In the genomic region with DNA sequence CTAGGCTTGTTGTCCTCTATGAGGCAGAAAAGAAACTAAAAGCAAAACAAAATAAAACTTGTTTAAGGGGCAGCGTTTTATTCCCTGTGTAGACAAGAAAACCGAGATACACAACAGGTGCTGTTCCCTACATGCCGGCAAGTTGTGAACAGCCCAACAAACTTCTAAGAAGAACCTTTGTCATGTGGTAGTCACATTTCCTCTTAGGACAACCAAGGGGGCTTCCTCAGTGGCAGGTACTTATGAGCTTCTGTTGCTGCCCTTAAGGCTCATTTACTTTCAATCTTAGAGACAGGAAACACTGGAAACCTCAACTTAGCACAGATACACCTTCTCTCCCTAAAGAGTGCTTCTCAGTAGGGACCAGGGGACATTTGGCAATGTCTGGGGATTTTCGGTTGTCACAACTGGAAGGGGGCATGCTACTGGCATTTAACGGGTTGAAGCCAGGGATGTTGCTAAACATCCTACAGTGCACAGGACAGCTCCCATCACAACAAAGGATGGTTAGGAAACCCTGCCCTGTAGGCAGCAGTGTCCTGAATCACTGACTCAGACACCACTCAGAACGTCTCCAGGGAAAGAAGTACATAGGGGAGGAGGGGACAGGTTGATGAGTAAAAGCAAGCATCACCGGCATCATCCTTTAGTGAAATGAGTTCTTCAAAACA, we compare ENCODE assay signal across 11 cellular contexts.
DNase-seq lines count a peak whose midpoint lies in the region; ATAC-seq and TF ChIP-seq lines count a peak whose summit lies in the region.
"Had no signal": no experiment of that assay in that cellular context is flagged by ENCODE, and none has a peak within 500 bp of the region (broad histone marks: within the 10 kb centered on the region; RNA-seq: fewer than 3 reads in every experiment).

No MANE protein-coding gene starts in this region.

- H3K36me3 ChIP-seq in Loucy (ENCODE audit: insufficient read depth, low read length): no peaks in the 10 kb centered on the region
- H3K36me3 ChIP-seq: thoracic aorta had no signal

- H3K36me3 Mint-ChIP-seq in osteocyte (ENCODE audit: unreplicated experiment): no peaks in the 10 kb centered on the region

- H3K27ac Mint-ChIP-seq in osteocyte (ENCODE audit: unreplicated experiment): no peak overlapping the region
- H3K27ac Mint-ChIP-seq: progenitor cell of endocrine pancreas had no signal

- no peak overlapping the region for H3K27ac ChIP-seq in foreskin keratinocyte
- H3K27ac ChIP-seq: thoracic aorta had no signal

- H3K9me3 Mint-ChIP-seq in osteocyte (ENCODE audit: unreplicated experiment): peaks cover 3% of the 10 kb centered on the region

- no peaks in the 10 kb centered on the region for H3K9me2 ChIP-seq in Loucy (replicated peaks; ENCODE audit: low read depth, low read length)

- H3K4me1 ChIP-seq in Loucy (ENCODE audit: insufficient read depth, low read length, poor library complexity, severe bottlenecking) (peaks cover 4% of the 10 kb centered on the region), foreskin keratinocyte (no peaks in the 10 kb centered on the region)

- no peak overlapping the region for H3K9ac ChIP-seq in Loucy (ENCODE audit: low read depth, low read length, poor library complexity, severe bottlenecking)

- no peaks in the 10 kb centered on the region for H3K4me1 Mint-ChIP-seq in osteocyte (ENCODE audit: unreplicated experiment)

- DNase-seq in foreskin keratinocyte: peak; percentile 37 to 56
- no peak for DNase-seq in NCI-H82 (lab: John Stamatoyannopoulos, UW)
- DNase-seq in osteocyte (ENCODE audit: extremely low spot score, unreplicated experiment): no peak
- no peak for DNase-seq in H4 (ENCODE audit: low spot score)
- DNase-seq in HuH-7.5 (ENCODE audit: low spot score): no peak
- DNase-seq: NCI-H187 treated with DMSO at 0.1 percent for 48 hours had no signal

- H3K27me3 Mint-ChIP-seq in osteocyte (ENCODE audit: unreplicated experiment): peaks cover 7% of the 10 kb centered on the region
- H3K27me3 Mint-ChIP-seq: progenitor cell of endocrine pancreas had no signal

- TF ChIP-seq CTCF in Loucy (conservative IDR thresholded peaks at IDR 0.05; ENCODE audit: low read length) (no peak), foreskin keratinocyte (conservative IDR thresholded peaks at IDR 0.05) (no peak), osteocyte (IDR thresholded peaks at IDR 0.05) (no peak)

- H4K20me1 ChIP-seq in Loucy (ENCODE audit: insufficient read depth, low read length, poor library complexity, severe bottlenecking): no peaks in the 10 kb centered on the region

- no peak overlapping the region for H2AFZ ChIP-seq in Loucy (ENCODE audit: low read length)

- no peaks in the 10 kb centered on the region for H3K9me3 ChIP-seq in Loucy (ENCODE audit: insufficient read depth, low read depth, low read length)
- H3K9me3 ChIP-seq: thoracic aorta had no signal

- H3K27me3 ChIP-seq in Loucy (ENCODE audit: insufficient read depth, low read length, poor library complexity, severe bottlenecking): no peaks in the 10 kb centered on the region
- no peaks in the 10 kb centered on the region for H3K27me3 ChIP-seq in foreskin keratinocyte

- no peak overlapping the region for H3K4me3 ChIP-seq in Loucy (ENCODE audit: low read length, poor library complexity, severe bottlenecking)
- H3K4me3 ChIP-seq: thoracic aorta had no signal

- ATAC-seq in GM18861 (IDR thresholded peaks at IDR 0.05; ENCODE audit: unreplicated experiment) (peak; percentile 42), GM21786 (IDR thresholded peaks at IDR 0.05; ENCODE audit: unreplicated experiment) (peak; percentile 73), foreskin keratinocyte (peak; percentile 95)

- no peaks in the 10 kb centered on the region for H3K79me2 ChIP-seq in Loucy (ENCODE audit: insufficient read depth, low read length)

- H3K4me2 ChIP-seq in Loucy (ENCODE audit: low read depth, low read length, poor library complexity, severe bottlenecking): peak overlapping the region; percentile 44

- H3F3A ChIP-seq in Loucy (ENCODE audit: low read depth): no peaks in the 10 kb centered on the region

- no peak overlapping the region for H3K4me3 Mint-ChIP-seq in osteocyte (ENCODE audit: unreplicated experiment)

Comparison
In these comparisons a context has a peak if more than half of its experiments do, and no peak if none do; other contexts are left out.
1. ATAC-seq: peak in every context shown above with its lines; median percentile 95 in foreskin keratinocyte; 73 in GM21786; 42 in GM18861.
2. DNase-seq: peak in foreskin keratinocyte (2 of 2); none in NCI-H82 (single experiment), osteocyte (single experiment), H4 (single experiment) and HuH-7.5 (single experiment).